ENCODE assay signal across 34 cellular contexts in genomic region chr3:5358911-5359310, GRCh38.
"Had no signal": no experiment of that assay in that cellular context is flagged by ENCODE, and none has a peak within 500 bp of the region (broad histone marks: within the 10 kb centered on the region; RNA-seq: fewer than 3 reads in every experiment).

No MANE protein-coding gene starts in this region.

- H3K9me3 ChIP-seq: MG63 had no signal

- H3K36me3 ChIP-seq: MG63 had no signal

- H3K27me3 ChIP-seq: MG63 had no signal

- DNase-seq: Karpas-422, Kasumi-1, MG63, MM.1S, MV-4-11, NCI-H1048, NCI-H1092, NCI-H1092 treated with DMSO at 0.1 percent for 48 hours, NCI-H1105, NCI-H1105 treated with DMSO at 0.1 percent for 48 hours, NCI-H1417, NCI-H1417 treated with DMSO at 0.1 percent for 48 hours, NCI-H1436, NCI-H1436 treated with DMSO at 0.1 percent for 48 hours, NCI-H146, NCI-H1694, NCI-H1694 treated with DMSO at 0.1 percent for 48 hours, NCI-H187, NCI-H187 treated with DMSO at 0.1 percent for 48 hours, NCI-H1930, NCI-H2029, NCI-H2029 treated with DMSO at 0.1 percent for 48 hours, NCI-H2081, NCI-H2081 treated with DMSO at 0.1 percent for 48 hours, NCI-H2107, NCI-H2171, NCI-H2171 treated with DMSO at 0.1 percent for 48 hours, NCI-H2227 treated with DMSO at 0.1 percent for 48 hours, NCI-H226, NCI-H345, NCI-H446, NCI-H446 treated with DMSO at 0.1 percent for 48 hours, NCI-H510A, NCI-H510A treated with DMSO at 0.1 percent for 48 hours had no signal

- H3K4me3 ChIP-seq: MG63 had no signal
